19 cellular contexts compared by ENCODE assay signal in the genomic region with DNA sequence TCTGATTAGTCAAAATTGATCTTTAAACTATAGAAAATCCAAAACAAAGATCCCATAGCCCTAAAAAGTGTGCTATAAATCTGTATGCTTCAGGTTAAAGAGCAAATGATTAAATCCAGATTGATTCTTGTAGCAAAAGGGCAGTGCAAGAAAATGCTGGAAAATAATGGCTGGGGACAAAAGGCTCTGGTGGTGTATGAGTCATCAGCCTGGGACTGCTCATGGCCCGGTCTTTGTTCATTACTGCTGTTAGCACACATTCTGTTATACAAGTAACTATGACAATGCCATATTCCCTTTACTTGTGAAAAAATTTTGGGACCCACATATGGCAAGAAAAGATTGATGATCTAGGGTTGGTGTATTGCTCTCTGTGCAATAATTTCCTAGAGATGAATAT.
DNase-seq lines count a peak whose midpoint lies in the region; FAIRE-seq and TF ChIP-seq lines count a peak whose summit lies in the region.
"Had no signal": no experiment of that assay in that cellular context is flagged by ENCODE, and none has a peak within 500 bp of the region (broad histone marks: within the 10 kb centered on the region; RNA-seq: fewer than 3 reads in every experiment).

No MANE protein-coding gene starts in this region.

- H4K20me1 ChIP-seq in H1 (replicated peaks in 1 of 2; ENCODE audit: control insufficient read depth in 1 of 2, insufficient read depth in 2 of 2, low read length in 2 of 2), result no peaks in the 10 kb centered on the region

- DNase-seq in COLO829 (ENCODE audit: low spot score), result peak; percentile 2
- DNase-seq in LHCN-M2 (ENCODE audit: low read depth), result peak; percentile 13
- DNase-seq in H1 (ENCODE audit: low read depth in 1 of 2, low spot score in 2 of 2), result no peak
- DNase-seq in mesendoderm, result peak; percentile 37
- no peak for DNase-seq in NCI-H82 (lab: John Stamatoyannopoulos, UW)
- no peak for DNase-seq in small intestine
- no peak for DNase-seq in 8988T
- no peak for DNase-seq in activated CD4-positive, alpha-beta T cell treated with anti-CD3 and anti-CD28 coated beads for 4 hours
- DNase-seq: activated CD4-positive, alpha-beta T cell treated with anti-CD3 and anti-CD28 coated beads, Interleukin-2, amount 10 ng/mL, durations not matched to agents 24 days and 14 days; activated T-cell treated with anti-CD3 and anti-CD28 coated beads, Interleukin-2, amount 50 U/mL, for 4 hours; esophagus squamous epithelium; H7; NCI-H1048; NCI-H446 treated with DMSO at 0.1 percent for 48 hours; stimulated activated naive B cell treated with anti-CD40 and anti-IgM and Interleukin-4, amounts not matched to agents 10 μg/mL and 1 μg/mL and 100 μg/mL, for 72 hours; T-helper 2 cell had no signal

- no peak for TF ChIP-seq RAD21 in H1 (IDR thresholded peaks at IDR 0.05 in 1 of 2, conservative IDR thresholded peaks at IDR 0.05 in 1 of 2; ENCODE audit: low read depth in 2 of 2, low read length in 2 of 2)

- no peak overlapping the region for H2AFZ ChIP-seq in H1 (ENCODE audit: low read length)

- H4K8ac ChIP-seq in H1 (ENCODE audit: extremely low read depth, insufficient read depth, low read length) (no peak overlapping the region), mesendoderm (ENCODE audit: low read depth, low read length) (no peak overlapping the region)

- POLR2A ChIA-PET in H1 (lab: Charles Lee; ENCODE audit: partially characterized antibody), result no interaction called here

- H3K18ac ChIP-seq in H1 (ENCODE audit: extremely low read depth, low read length) (no peak overlapping the region), mesendoderm (ENCODE audit: low read length) (no peak overlapping the region)

- H3K9ac ChIP-seq in H1 (replicated peaks in 1 of 4; ENCODE audit: extremely low read depth in 1 of 4, low read depth in 3 of 4, low read length in 3 of 4), result peak overlapping the region in 1 of 4 experiments; percentile 34; a peak in 1 of 7 replicates
- no peak overlapping the region for H3K9ac ChIP-seq in mesendoderm (ENCODE audit: low read length)

- TF ChIP-seq POLR2A in H1 (IDR thresholded peaks at IDR 0.05; ENCODE audit: control extremely low read depth in 1 of 2, low read depth in 2 of 2, low read length in 2 of 2), result no peak

- no peak for TF ChIP-seq EP300 in H1 (IDR thresholded peaks at IDR 0.05; ENCODE audit: borderline replicate concordance in 1 of 2, low read depth in 2 of 2, low read length in 2 of 2)

- no peak overlapping the region for H3K56ac ChIP-seq in H1 (replicated peaks; ENCODE audit: insufficient read length, low read depth, low read length)
- H3K56ac ChIP-seq in mesendoderm (ENCODE audit: low read length), result no peak overlapping the region

- FAIRE-seq in H1 (lab: Jason Lieb, UNC) (no peak), small intestine (lab: Jason Lieb, UNC) (no peak)
- FAIRE-seq: colon, islet of Langerhans had no signal

- H3K23ac ChIP-seq in H1 (ENCODE audit: insufficient read length), result no peak overlapping the region
- H3K23ac ChIP-seq in mesendoderm (ENCODE audit: low read length), result no peak overlapping the region

- H3K14ac ChIP-seq in H1 (ENCODE audit: insufficient read length), result no peak overlapping the region

- CTCF ChIA-PET in H1 (lab: Charles Lee; ENCODE audit: partially characterized antibody), result interaction anchor here (0.6 to 1.0 kb wide), 2 partner anchors 13 to 115 kb away, joined by 4 read pairs; no protein-coding TSS in a partner anchor

- no peak overlapping the region for H4K5ac ChIP-seq in H1 (ENCODE audit: insufficient read length, low read depth, low read length)
- no peak overlapping the region for H4K5ac ChIP-seq in mesendoderm (ENCODE audit: low read length)

- no peak overlapping the region for H3K4me2 ChIP-seq in H1 (ENCODE audit: insufficient read depth in 1 of 2, low read depth in 2 of 2, low read length in 2 of 2)
- no peak overlapping the region for H3K4me2 ChIP-seq in mesendoderm (ENCODE audit: low read length)

- H3K27me3 ChIP-seq in H1 (replicated peaks in 1 of 4; ENCODE audit: control insufficient read depth in 3 of 4, extremely low read depth in 1 of 4, insufficient read depth in 3 of 4, low read length in 3 of 4), result no peaks in the 10 kb centered on the region
- H3K27me3 ChIP-seq in mesendoderm (ENCODE audit: insufficient read depth, low read length, poor library complexity), result no peaks in the 10 kb centered on the region
- H3K27me3 ChIP-seq in small intestine (ENCODE audit: control insufficient read depth in 2 of 2, insufficient read depth in 2 of 2, low read length in 2 of 2), result no peaks in the 10 kb centered on the region
- H3K27me3 ChIP-seq: esophagus squamous epithelium, vagina had no signal

- no peaks in the 10 kb centered on the region for H3K79me2 ChIP-seq in H1 (ENCODE audit: control insufficient read depth in 1 of 2, insufficient read depth in 2 of 2, low read length in 2 of 2)
- no peaks in the 10 kb centered on the region for H3K79me2 ChIP-seq in mesendoderm (ENCODE audit: control insufficient read depth, insufficient read depth, low read length)

- H3K9me3 ChIP-seq in H1 (ENCODE audit: insufficient read depth in 2 of 2, low read depth in 1 of 2, low read length in 1 of 2), result peaks cover 0 to 3% of the 10 kb centered on the region in 2 experiments; a peak in 1 of 4 replicates
- H3K9me3 ChIP-seq in small intestine (ENCODE audit: control insufficient read depth, low read depth), result no peaks in the 10 kb centered on the region
- H3K9me3 ChIP-seq: esophagus squamous epithelium, vagina had no signal

- no peak overlapping the region for H2BK12ac ChIP-seq in H1 (ENCODE audit: low read depth, low read length)

- no peaks in the 10 kb centered on the region for H3K79me1 ChIP-seq in H1 (ENCODE audit: low read depth, low read length)
- H3K79me1 ChIP-seq in mesendoderm (ENCODE audit: low read length), result no peaks in the 10 kb centered on the region

- H2BK5ac ChIP-seq in H1 (ENCODE audit: low read depth, low read length) (no peak overlapping the region), mesendoderm (ENCODE audit: low read length) (no peak overlapping the region)

- WGBS in H1 (ENCODE audit: extremely low coverage in 1 of 2, insufficient coverage in 1 of 2, insufficient read length in 1 of 2, insufficient replicate concordance in 2 of 2, low coverage in 1 of 2, low lambda C conversion rate in 2 of 2, missing lambda C conversion rate in 1 of 2), 2 experiments, result 88% methylated on average over 1 of the region's 1 CpG; no CpG with 5 or more reads in 1 of the 2 experiments
- no CpG with 5 or more reads among the region's 1 CpG for WGBS in mesendoderm (ENCODE audit: extremely low coverage, insufficient coverage, low lambda C conversion rate)
- WGBS in small intestine, 3 donors, result 11 to 38% (median 38%) methylated on average over 1 of the region's 1 CpG

- H3K4ac ChIP-seq in H1 (replicated peaks; ENCODE audit: insufficient read length, low read depth, low read length) (no peak overlapping the region), mesendoderm (ENCODE audit: low read depth, low read length) (no peak overlapping the region)

- H2BK20ac ChIP-seq in H1 (ENCODE audit: low read length), result no peak overlapping the region

- H2BK15ac ChIP-seq in H1 (ENCODE audit: low read length), result no peak overlapping the region
- no peak overlapping the region for H2BK15ac ChIP-seq in mesendoderm (replicated peaks; ENCODE audit: low read depth)

- no peak overlapping the region for H2BK120ac ChIP-seq in H1 (replicated peaks; ENCODE audit: low read depth, low read length)
- H2BK120ac ChIP-seq in mesendoderm (ENCODE audit: low read depth, low read length), result no peak overlapping the region

- no peak overlapping the region for H4K91ac ChIP-seq in H1 (replicated peaks; ENCODE audit: insufficient read length, low read length)

- H3K27ac ChIP-seq in H1 (ENCODE audit: low read depth, low read length) (no peak overlapping the region), mesendoderm (ENCODE audit: low read depth, low read length) (no peak overlapping the region), small intestine (ENCODE audit: low read depth in 1 of 2, low read length in 1 of 2) (no peak overlapping the region)
- H3K27ac ChIP-seq: esophagus squamous epithelium, vagina had no signal

- no peak for TF ChIP-seq CTCF in H1 (IDR thresholded peaks at IDR 0.05; ENCODE audit: control extremely low read depth in 1 of 3, insufficient read depth in 1 of 3, low read depth in 1 of 3, low read length in 3 of 3)

- 0 out of 7 replicates have a peak, but pooled peaks cover 0 to 3% (median 0%) of the 10 kb centered on the region in 4 experiments for H3K4me1 ChIP-seq in H1 (replicated peaks in 1 of 4; ENCODE audit: control insufficient read depth in 3 of 4, insufficient read depth in 4 of 4, low read length in 3 of 4)
- no peaks in the 10 kb centered on the region for H3K4me1 ChIP-seq in mesendoderm (ENCODE audit: control insufficient read depth, low read depth, low read length)
- H3K4me1 ChIP-seq in small intestine (ENCODE audit: control insufficient read depth in 2 of 2, insufficient read depth in 1 of 2, low read depth in 1 of 2, low read length in 1 of 2), result no peaks in the 10 kb centered on the region
- H3K4me1 ChIP-seq: esophagus squamous epithelium, vagina had no signal

- no peaks in the 10 kb centered on the region for H3K36me3 ChIP-seq in H1 (ENCODE audit: control insufficient read depth in 2 of 4, insufficient read depth in 4 of 4, low read length in 3 of 4)
- H3K36me3 ChIP-seq in mesendoderm (ENCODE audit: control insufficient read depth, insufficient read depth, low read length), result no peaks in the 10 kb centered on the region
- no peaks in the 10 kb centered on the region for H3K36me3 ChIP-seq in small intestine (ENCODE audit: control insufficient read depth in 2 of 2, insufficient read depth in 2 of 2, low read length in 2 of 2)
- H3K36me3 ChIP-seq: esophagus squamous epithelium, vagina had no signal

- no peaks in the 10 kb centered on the region for H3K23me2 ChIP-seq in H1 (ENCODE audit: low read depth, low read length)

- H2AK5ac ChIP-seq in H1 (ENCODE audit: low read depth, low read length) (no peak overlapping the region), mesendoderm (ENCODE audit: low read length) (no peak overlapping the region)

- H3K4me3 ChIP-seq in H1 (ENCODE audit: extremely low read depth in 1 of 4, insufficient read depth in 2 of 4, low read depth in 3 of 4, low read length in 4 of 4) (no peak overlapping the region), mesendoderm (ENCODE audit: low read length) (no peak overlapping the region), small intestine (ENCODE audit: low read depth in 1 of 2, low read length in 2 of 2) (no peak overlapping the region)
- H3K4me3 ChIP-seq: esophagus squamous epithelium, vagina had no signal

TF ChIP-seq in H1, 55 proteins besides CTCF, POLR2A, EP300 and RAD21 (continues in another document):
- TF ChIP-seq, protein P1, sequence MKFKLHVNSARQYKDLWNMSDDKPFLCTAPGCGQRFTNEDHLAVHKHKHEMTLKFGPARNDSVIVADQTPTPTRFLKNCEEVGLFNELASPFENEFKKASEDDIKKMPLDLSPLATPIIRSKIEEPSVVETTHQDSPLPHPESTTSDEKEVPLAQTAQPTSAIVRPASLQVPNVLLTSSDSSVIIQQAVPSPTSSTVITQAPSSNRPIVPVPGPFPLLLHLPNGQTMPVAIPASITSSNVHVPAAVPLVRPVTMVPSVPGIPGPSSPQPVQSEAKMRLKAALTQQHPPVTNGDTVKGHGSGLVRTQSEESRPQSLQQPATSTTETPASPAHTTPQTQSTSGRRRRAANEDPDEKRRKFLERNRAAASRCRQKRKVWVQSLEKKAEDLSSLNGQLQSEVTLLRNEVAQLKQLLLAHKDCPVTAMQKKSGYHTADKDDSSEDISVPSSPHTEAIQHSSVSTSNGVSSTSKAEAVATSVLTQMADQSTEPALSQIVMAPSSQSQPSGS (IDR thresholded peaks at IDR 0.05; ENCODE audit: low read length), result no peak

Comparison
In these comparisons a context has a peak if more than half of its experiments do, and no peak if none do; other contexts are left out.
1. DNase-seq: peak in COLO829 (single experiment), LHCN-M2 (single experiment) and mesendoderm (single experiment); none in H1 (0 of 2), NCI-H82 (single experiment), small intestine (single experiment), 8988T (single experiment) and activated CD4-positive, alpha-beta T cell treated with anti-CD3 and anti-CD28 coated beads for 4 hours (0 of 2).